ENCODE assay signal across 11 cellular contexts in genomic region chr1:223001653-223002634, GRCh38.
DNase-seq lines count a peak whose midpoint lies in the region; ATAC-seq and TF ChIP-seq lines count a peak whose summit lies in the region.
"Had no signal": no experiment of that assay in that cellular context is flagged by ENCODE, and none has a peak within 500 bp of the region (broad histone marks: within the 10 kb centered on the region; RNA-seq: fewer than 3 reads in every experiment).

No MANE protein-coding gene starts in this region.

- H3K14ac ChIP-seq in trophoblast cell (ENCODE audit: low read length): no peak overlapping the region

- H2BK120ac ChIP-seq in trophoblast cell (ENCODE audit: insufficient read depth, low read length, poor library complexity): no peak overlapping the region

- peak overlapping the region; percentile 50 for H3K9ac ChIP-seq in trophoblast cell (ENCODE audit: low read length)

- H2AFZ ChIP-seq in trophoblast cell (ENCODE audit: insufficient read depth, low read length, poor library complexity): no peak overlapping the region

- DNase-seq in NCI-H2196 treated with DMSO at 0.1 percent for 48 hours (lab: John Stamatoyannopoulos, UW; ENCODE audit: unreplicated experiment) (peak; percentile 23), NCI-H2196 (lab: John Stamatoyannopoulos, UW; ENCODE audit: unreplicated experiment) (no peak), NCI-H748 treated with DMSO at 0.1 percent for 48 hours (lab: John Stamatoyannopoulos, UW) (peak; percentile 66), epithelial cell of proximal tubule (ENCODE audit: low read depth) (no peak), trophoblast cell (no peak), caudate nucleus (lab: John Stamatoyannopoulos, UW) (no peak)
- no peak for DNase-seq in central memory CD4-positive, alpha-beta T cell
- DNase-seq: activated T-cell treated with anti-CD3 and anti-CD28 coated beads, Interleukin-2, amount 50 U/mL, for 72 hours; AML-193; thyroid gland had no signal

- H4K12ac ChIP-seq in trophoblast cell (ENCODE audit: low read depth, low read length): no peak overlapping the region

- no peaks in the 10 kb centered on the region for H3K27me3 ChIP-seq in trophoblast cell (ENCODE audit: insufficient read depth, low read length)
- H3K27me3 ChIP-seq: thyroid gland had no signal

- no peak overlapping the region for H3K18ac ChIP-seq in trophoblast cell (ENCODE audit: low read length)

- peaks cover 6 to 11% of the 10 kb centered on the region in 2 experiments for H3K4me1 ChIP-seq in trophoblast cell (ENCODE audit: control insufficient read depth in 1 of 2, insufficient read depth in 2 of 2, low read length in 2 of 2)

- no peak overlapping the region for H2AK5ac ChIP-seq in trophoblast cell (ENCODE audit: low read length)

- ATAC-seq in GM21723 (IDR thresholded peaks at IDR 0.05; ENCODE audit: unreplicated experiment): no peak
- ATAC-seq: activated T-cell treated with anti-CD3 and anti-CD28 coated beads, Interleukin-2, amount 50 U/mL, for 72 hours had no signal

- H2BK12ac ChIP-seq in trophoblast cell (ENCODE audit: low read length): no peak overlapping the region

- no peak overlapping the region for H4K8ac ChIP-seq in trophoblast cell (ENCODE audit: low read depth, low read length)

- H3K4ac ChIP-seq in trophoblast cell (ENCODE audit: low read depth, low read length): no peak overlapping the region

- no peak overlapping the region for H2BK5ac ChIP-seq in trophoblast cell (ENCODE audit: low read depth, low read length, poor library complexity)

- no peaks in the 10 kb centered on the region for H3K79me1 ChIP-seq in trophoblast cell (ENCODE audit: low read length)

- H3K36me3 ChIP-seq in trophoblast cell (ENCODE audit: control insufficient read depth in 1 of 2, insufficient read depth in 2 of 2, low read length in 2 of 2): peaks cover 4 to 17% of the 10 kb centered on the region in 2 experiments

- H3K9me3 ChIP-seq in trophoblast cell (ENCODE audit: insufficient read depth, low read depth, low read length): no peaks in the 10 kb centered on the region
- H3K9me3 ChIP-seq: thyroid gland had no signal

- H4K91ac ChIP-seq in trophoblast cell (ENCODE audit: low read depth, low read length): no peak overlapping the region

- H3K27ac ChIP-seq in trophoblast cell (ENCODE audit: low read depth, low read length) (no peak overlapping the region), caudate nucleus (ENCODE audit: low read depth, low read length) (no peak overlapping the region)
- H3K27ac ChIP-seq: thyroid gland had no signal

- peak; percentile 44 for TF ChIP-seq CTCF in epithelial cell of proximal tubule (conservative IDR thresholded peaks at IDR 0.05; ENCODE audit: low read depth, low read length)

- no CpG with 5 or more reads among the region's 9 CpGs for WGBS in trophoblast cell (ENCODE audit: extremely low coverage, insufficient coverage, insufficient read length)

- H3K4me2 ChIP-seq in trophoblast cell (ENCODE audit: low read length): no peak overlapping the region

- H3K4me3 ChIP-seq in epithelial cell of proximal tubule (ENCODE audit: low read depth, low read length): no peak overlapping the region
- no peak overlapping the region for H3K4me3 ChIP-seq in trophoblast cell (ENCODE audit: low read depth, low read length)
- H3K4me3 ChIP-seq: thyroid gland had no signal

- no peak overlapping the region for H3K23ac ChIP-seq in trophoblast cell (ENCODE audit: low read length)

- no peaks in the 10 kb centered on the region for H3K79me2 ChIP-seq in trophoblast cell (ENCODE audit: control insufficient read depth, insufficient read depth, low read length, poor library complexity)

Comparison
In these comparisons a context has a peak if more than half of its experiments do, and no peak if none do; other contexts are left out.
1. DNase-seq: peak in NCI-H2196 treated with DMSO at 0.1 percent for 48 hours (single experiment) and NCI-H748 treated with DMSO at 0.1 percent for 48 hours (single experiment); none in NCI-H2196 (single experiment), epithelial cell of proximal tubule (single experiment), trophoblast cell (0 of 2), central memory CD4-positive, alpha-beta T cell (single experiment) and caudate nucleus (0 of 61).